In genomic region chr16:66902648-66903543, GRCh38 we compare ENCODE assay signal across 15 cellular contexts. TPM values are rescaled to one million over a fixed set of nuclear protein-coding genes. Genes with fewer than 3 reads are reported as not detected.
DNase-seq lines count a peak whose midpoint lies in the region; ATAC-seq, FAIRE-seq and TF ChIP-seq lines count a peak whose summit lies in the region.
"Had no signal": no experiment of that assay in that cellular context is flagged by ENCODE, and none has a peak within 500 bp of the region (broad histone marks: within the 10 kb centered on the region; RNA-seq: fewer than 3 reads in every experiment).

No MANE protein-coding gene starts in this region.

- peak; percentile 37; the same call in 1 of the 2 replicates for TF ChIP-seq CTCF in WERI-Rb-1 (IDR thresholded peaks at IDR 0.05; ENCODE audit: low read depth, low read length)
- peak in 2 of 3 experiments; percentile 17 to 48 for TF ChIP-seq CTCF in keratinocyte (optimal IDR thresholded peaks at IDR 0.05 in 1 of 3, IDR thresholded peaks at IDR 0.05 in 1 of 3, conservative IDR thresholded peaks at IDR 0.05 in 1 of 3; ENCODE audit: extremely low read depth in 1 of 3, insufficient read depth in 2 of 3, low read length in 3 of 3)
- no peak for TF ChIP-seq CTCF in thoracic aorta (IDR thresholded peaks at IDR 0.05)

- H3K9ac ChIP-seq in keratinocyte (ENCODE audit: control insufficient read depth, extremely low read depth, insufficient read depth, low read length), result no peak overlapping the region

- H3K4me1 ChIP-seq in keratinocyte (ENCODE audit: control insufficient read depth, extremely low read depth, insufficient read depth, low read length) (peaks cover 15% of the 10 kb centered on the region), thoracic aorta (ENCODE audit: control insufficient read depth in 1 of 2, low read depth in 2 of 2) (peaks cover 66 to 89% of the 10 kb centered on the region in 2 donors)

- no peaks in the 10 kb centered on the region for H4K20me1 ChIP-seq in keratinocyte (ENCODE audit: control insufficient read depth, extremely low read depth, insufficient read depth, low read length)

- H2AFZ ChIP-seq in keratinocyte (ENCODE audit: control insufficient read depth, low read length), result no peak overlapping the region
- H2AFZ ChIP-seq: hepatocyte had no signal

- no peak for ATAC-seq in thoracic aorta (ENCODE audit: insufficient number of reproducible peaks, low FRiP score, low read depth)
- ATAC-seq in HG03280 (IDR thresholded peaks at IDR 0.05; ENCODE audit: unreplicated experiment), result no peak
- ATAC-seq in sciatic nerve, result no peak

- peak overlapping the region; percentile 99 for H3K27ac ChIP-seq in WERI-Rb-1
- H3K27ac ChIP-seq in keratinocyte (ENCODE audit: control insufficient read depth, insufficient read depth, low read length), result no peak overlapping the region
- H3K27ac ChIP-seq in thoracic aorta, result peak overlapping the region; percentile 93 to 97

- no peak overlapping the region for H3K4me2 ChIP-seq in keratinocyte (ENCODE audit: control insufficient read depth, extremely low read depth, insufficient read depth, low read depth, low read length)
- H3K4me2 ChIP-seq: hepatocyte had no signal

- no peaks in the 10 kb centered on the region for H3K27me3 ChIP-seq in WERI-Rb-1 (ENCODE audit: insufficient read depth, low read depth, severe bottlenecking)
- peaks cover 3% of the 10 kb centered on the region for H3K27me3 ChIP-seq in keratinocyte (ENCODE audit: control insufficient read depth, extremely low read depth, insufficient read depth, low read length)
- H3K27me3 ChIP-seq in thoracic aorta (replicated peaks; ENCODE audit: insufficient read depth), result no peaks in the 10 kb centered on the region
- H3K27me3 ChIP-seq: hepatocyte had no signal

- no peaks in the 10 kb centered on the region for H3K9me1 ChIP-seq in keratinocyte (ENCODE audit: control insufficient read depth, extremely low read depth, insufficient read depth, low read length)

- dilution Hi-C loops in keratinocyte (cut with MboI; ENCODE audit: extremely low pct_ligation_motif_present, low sequenced_read_pairs), result no loop called here

- H3K9me3 ChIP-seq in WERI-Rb-1 (ENCODE audit: severe bottlenecking) (no peaks in the 10 kb centered on the region), keratinocyte (ENCODE audit: control insufficient read depth, low read depth, low read length) (no peaks in the 10 kb centered on the region), thoracic aorta (no peaks in the 10 kb centered on the region)

- H3K79me2 ChIP-seq in keratinocyte (ENCODE audit: control insufficient read depth, insufficient read depth, low read length), result no peaks in the 10 kb centered on the region
- H3K79me2 ChIP-seq: hepatocyte had no signal

- FAIRE-seq in keratinocyte (lab: Jason Lieb, UNC), result no peak
- FAIRE-seq: endometrium had no signal

- H3K4me3 ChIP-seq in WERI-Rb-1 (ENCODE audit: low read depth, low read length) (no peak overlapping the region), keratinocyte (ENCODE audit: control insufficient read depth in 2 of 3, extremely low read depth in 1 of 3, insufficient read depth in 2 of 3, low read depth in 1 of 3, low read length in 3 of 3) (no peak overlapping the region), thoracic aorta (no peak overlapping the region)
- H3K4me3 ChIP-seq: hepatocyte had no signal

- intact Hi-C loops in sciatic nerve (cut with DNase I) (no loop called here), head of caudate nucleus (cut with DNase I) (no loop called here)

- H3K36me3 ChIP-seq in WERI-Rb-1 (no peaks in the 10 kb centered on the region), keratinocyte (ENCODE audit: control insufficient read depth in 2 of 2, extremely low read depth in 1 of 2, insufficient read depth in 2 of 2, low read length in 2 of 2) (no peaks in the 10 kb centered on the region), thoracic aorta (no peaks in the 10 kb centered on the region)

- peak; percentile 58 for DNase-seq in WERI-Rb-1
- DNase-seq in keratinocyte (ENCODE audit: low read depth, low spot score), result no peak
- DNase-seq in thoracic aorta (ENCODE audit: low spot score), result no peak
- no peak for DNase-seq in sciatic nerve (ENCODE audit: low spot score)
- no peak for DNase-seq in head of caudate nucleus
- DNase-seq: activated CD4-positive, alpha-beta T cell treated with anti-CD3 and anti-CD28 coated beads for 4 hours; GDM1; KG1; NCI-H1694 treated with DMSO at 0.1 percent for 48 hours had no signal

RNA-seq across cellular contexts. Expression of gene CDH16, which starts 15.8 kb away (rescaled TPM):
- polyA plus RNA-seq in keratinocyte, result 0.16 to 2.1 TPM (median 0.45 TPM) in 3 replicates
- 0.44 TPM for polyA plus RNA-seq in keratinocyte (2011; ENCODE audit: low read depth)
- 0.50 and 0.60 TPM in 2 replicates for polyA plus RNA-seq in keratinocyte (2011; cell fraction: cytosol; rRNA removed)
- polyA plus RNA-seq in keratinocyte (2011; cell fraction: nucleus; rRNA removed), result 0.33 and 0.49 TPM in 2 replicates
- polyA plus RNA-seq in keratinocyte (2012; ENCODE audit: low replicate concordance), result 0.39 and 3.9 TPM in 2 replicates
- polyA minus RNA-seq in keratinocyte, result 0.33 to 1.6 TPM (median 0.35 TPM) in 3 replicates
- 1.2 TPM for polyA minus RNA-seq in keratinocyte (2011; cell fraction: cytosol; rRNA and poly(A)+ RNA removed)
- 0.32 TPM in 1 of 2 replicates, not detected in the other for polyA minus RNA-seq in keratinocyte (2011; cell fraction: nucleus; rRNA and poly(A)+ RNA removed)
- total RNA-seq in thoracic aorta, result not detected
- not detected for total RNA-seq in sciatic nerve
- total RNA-seq: activated T-helper 1 cell treated with anti-CD3 and anti-CD28 coated beads, Interleukin-12 subunit alpha, Interleukin-12 subunit beta, Interleukin-2, Interleukin-4 antibody, amounts not matched to agents 30 ng/mL and 10 ng/mL and 1 ng/mL, durations not matched to agents 14 hours and 24 hours and 36 hours; lung microvascular endothelial cell had no signal
- polyA plus RNA-seq: CD14-positive monocyte had no signal

RNA-seq across cellular contexts. Expression of gene RRAD, which starts 22.4 kb away (rescaled TPM):
- 0.67 to 12.8 TPM (median 2.7 TPM) in 3 replicates for polyA plus RNA-seq in keratinocyte
- polyA plus RNA-seq in keratinocyte (2011; ENCODE audit: low read depth), result 68.6 TPM
- 1.8 and 2.3 TPM in 2 replicates for polyA plus RNA-seq in keratinocyte (2011; cell fraction: cytosol; rRNA removed)
- 3.3 and 5.0 TPM in 2 replicates for polyA plus RNA-seq in keratinocyte (2011; cell fraction: nucleus; rRNA removed)
- polyA plus RNA-seq in keratinocyte (2012; ENCODE audit: low replicate concordance), result 1.3 and 29.5 TPM in 2 replicates
- 0.33 to 4.6 TPM (median 1.2 TPM) in 3 replicates for polyA minus RNA-seq in keratinocyte
- 3.8 TPM for polyA minus RNA-seq in keratinocyte (2011; cell fraction: cytosol; rRNA and poly(A)+ RNA removed)
- polyA minus RNA-seq in keratinocyte (2011; cell fraction: nucleus; rRNA and poly(A)+ RNA removed), result 3.2 and 5.4 TPM in 2 replicates
- 10 to 100 TPM; 43.2 to 88.3 TPM for total RNA-seq in thoracic aorta
- 6.2 TPM for total RNA-seq in sciatic nerve

RNA-seq across cellular contexts. Expression of gene PDP2, which starts 22.6 kb away (rescaled TPM):
- 16.5 to 18.5 TPM (median 17.3 TPM) in 3 replicates for polyA plus RNA-seq in keratinocyte
- polyA plus RNA-seq in keratinocyte (2011; ENCODE audit: low read depth), result 3.3 TPM
- polyA plus RNA-seq in keratinocyte (2011; cell fraction: cytosol; rRNA removed), result 7.0 and 12.8 TPM in 2 replicates
- 19.5 and 20.4 TPM in 2 replicates for polyA plus RNA-seq in keratinocyte (2011; cell fraction: nucleus; rRNA removed)
- 6.8 and 10.6 TPM in 2 replicates for polyA plus RNA-seq in keratinocyte (2012; ENCODE audit: low replicate concordance)
- 43.5 to 49.3 TPM (median 44.3 TPM) in 3 replicates for polyA minus RNA-seq in keratinocyte
- 16.9 TPM for polyA minus RNA-seq in keratinocyte (2011; cell fraction: cytosol; rRNA and poly(A)+ RNA removed)
- 22.5 and 28.0 TPM in 2 replicates for polyA minus RNA-seq in keratinocyte (2011; cell fraction: nucleus; rRNA and poly(A)+ RNA removed)
- total RNA-seq in thoracic aorta (1 to 10 TPM; 4.8 to 6.2 TPM), sciatic nerve (17.6 TPM)
- polyA plus RNA-seq: CD14-positive monocyte had no signal

RNA-seq across cellular contexts. Expression of gene CIAO2B, which starts 31.3 kb away (rescaled TPM):
- polyA plus RNA-seq in keratinocyte, result 99.6 to 149 TPM (median 105 TPM) in 3 replicates
- polyA plus RNA-seq in keratinocyte (2011; ENCODE audit: low read depth), result 42.6 TPM
- polyA plus RNA-seq in keratinocyte (2011; cell fraction: cytosol; rRNA removed), result 79.5 and 85.2 TPM in 2 replicates
- 47.0 and 59.8 TPM in 2 replicates for polyA plus RNA-seq in keratinocyte (2011; cell fraction: nucleus; rRNA removed)
- polyA plus RNA-seq in keratinocyte (2012; ENCODE audit: low replicate concordance), result 126 and 200 TPM in 2 replicates
- polyA minus RNA-seq in keratinocyte, result 117 to 140 TPM (median 117 TPM) in 3 replicates
- polyA minus RNA-seq in keratinocyte (2011; cell fraction: cytosol; rRNA and poly(A)+ RNA removed), result 115 TPM
- polyA minus RNA-seq in keratinocyte (2011; cell fraction: nucleus; rRNA and poly(A)+ RNA removed), result 10.9 and 17.1 TPM in 2 replicates
- 100 to 1,000 TPM in 1 of 2 donors, 10 to 100 TPM in 1; 23.2 to 102 TPM for total RNA-seq in thoracic aorta
- total RNA-seq in sciatic nerve, result 69.7 TPM

RNA-seq across cellular contexts. Expression of gene CES2, which starts 32.4 kb away (rescaled TPM):
- polyA plus RNA-seq in keratinocyte, result 37.5 to 93.4 TPM (median 41.6 TPM) in 3 replicates
- 52.3 TPM for polyA plus RNA-seq in keratinocyte (2011; ENCODE audit: low read depth)
- polyA plus RNA-seq in keratinocyte (2011; cell fraction: cytosol; rRNA removed), result 25.3 and 38.7 TPM in 2 replicates
- polyA plus RNA-seq in keratinocyte (2011; cell fraction: nucleus; rRNA removed), result 87.7 and 87.8 TPM in 2 replicates
- polyA plus RNA-seq in keratinocyte (2012; ENCODE audit: low replicate concordance), result 35.9 and 108 TPM in 2 replicates
- 40.6 to 65.9 TPM (median 45.8 TPM) in 3 replicates for polyA minus RNA-seq in keratinocyte
- 83.6 TPM for polyA minus RNA-seq in keratinocyte (2011; cell fraction: cytosol; rRNA and poly(A)+ RNA removed)
- 65.7 and 100 TPM in 2 replicates for polyA minus RNA-seq in keratinocyte (2011; cell fraction: nucleus; rRNA and poly(A)+ RNA removed)
- total RNA-seq in thoracic aorta (10 to 100 TPM; 29.8 to 92.7 TPM), sciatic nerve (27.8 TPM)
